Comparison of ENCODE assay signal across 33 cellular contexts in the genomic region with DNA sequence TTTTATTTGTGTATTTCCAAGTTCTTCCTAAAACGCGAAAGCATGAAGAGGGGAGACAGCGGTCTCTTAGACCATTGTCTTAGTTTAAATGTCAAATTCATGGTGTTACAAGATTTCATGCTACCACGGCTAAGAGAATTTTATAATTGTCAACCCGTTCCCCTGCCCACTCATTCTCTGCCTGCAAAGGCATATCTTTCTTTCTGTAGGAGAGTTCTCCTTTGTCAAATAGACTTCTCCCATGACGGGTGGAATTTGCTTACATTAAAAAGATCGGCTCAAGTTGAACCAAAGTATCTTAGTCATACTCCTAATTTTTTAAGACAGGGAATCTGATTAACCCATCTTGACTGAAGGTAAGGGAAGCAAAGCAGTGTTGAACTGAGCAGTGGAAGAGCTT.
DNase-seq lines count a peak whose midpoint lies in the region; ATAC-seq and TF ChIP-seq lines count a peak whose summit lies in the region.
"Had no signal": no experiment of that assay in that cellular context is flagged by ENCODE, and none has a peak within 500 bp of the region (broad histone marks: within the 10 kb centered on the region; RNA-seq: fewer than 3 reads in every experiment).

No MANE protein-coding gene starts in this region.

- peaks cover 6% of the 10 kb centered on the region for H3K9me2 ChIP-seq in GM23338 (ENCODE audit: insufficient read depth)

- no peak overlapping the region for H3K4me3 Mint-ChIP-seq in GM23338
- H3K4me3 Mint-ChIP-seq: B cell; CD14-positive monocyte; CD4-positive, alpha-beta memory T cell; CD4-positive, alpha-beta T cell; CD4-positive, CD25-positive, alpha-beta regulatory T cell; CD8-positive, alpha-beta memory T cell; CD8-positive, alpha-beta T cell had no signal

- peak overlapping the region; percentile 57; the same call in 1 of the 2 replicates for H2AFZ ChIP-seq in GM23338

- H3K27ac Mint-ChIP-seq in GM23338 = no peak overlapping the region
- H3K27ac Mint-ChIP-seq: B cell; CD14-positive monocyte; CD4-positive, alpha-beta memory T cell; CD4-positive, alpha-beta T cell; CD4-positive, CD25-positive, alpha-beta regulatory T cell; CD8-positive, alpha-beta memory T cell; CD8-positive, alpha-beta T cell had no signal

- DNase-seq in GM23338 (ENCODE audit: low spot score) (no peak), caudate nucleus (lab: John Stamatoyannopoulos, UW) (peak in 10 of 61 donors; percentile 6 to 53 (median 31)), putamen (ENCODE audit: low spot score) (peak; percentile 53), NCI-H1694 treated with DMSO at 0.1 percent for 48 hours (lab: John Stamatoyannopoulos, UW) (no peak), Kasumi-1 (lab: John Stamatoyannopoulos, UW) (no peak), islet precursor cell (no peak)
- DNase-seq: 8988T; ACHN; AML-193; BE2C; C1 segment of cervical spinal cord; Caco-2; Calu3; CD4-positive, alpha-beta memory T cell; CD4-positive, alpha-beta T cell; CD4-positive, CD25-positive, alpha-beta regulatory T cell; CD8-positive, alpha-beta memory T cell; CD8-positive, alpha-beta T cell; COR-L47; DMS 273 treated with DMSO at 0.1 percent for 48 hours; DMS153; DMS53; DMS79; DMS79 treated with DMSO at 0.1 percent for 48 hours; DND-41; EL had no signal

- H3K4me1 ChIP-seq in GM23338 (ENCODE audit: insufficient read depth) = peaks cover under 1% of the 10 kb centered on the region; the same call in 1 of the 2 replicates
- H3K4me1 ChIP-seq: A549, BE2C, BLaER1, Caco-2 had no signal

- H3K27ac ChIP-seq in GM23338 (ENCODE audit: low read depth) (no peak overlapping the region), caudate nucleus (ENCODE audit: low read depth, low read length) (peak overlapping the region; percentile 67)
- H3K27ac ChIP-seq: 22Rv1; A549; BLaER1; BLaER1 treated with 17β-estradiol and CSF1 and Interleukin-3, amounts not matched to agents 10 nM and 100 nM; C4-2B had no signal

- ATAC-seq in GM23338 = no peak
- ATAC-seq: A549; CD8-positive, alpha-beta T cell had no signal

- no peaks in the 10 kb centered on the region for H3K36me3 Mint-ChIP-seq in GM23338 (ENCODE audit: low read depth)
- H3K36me3 Mint-ChIP-seq: CD14-positive monocyte; CD4-positive, alpha-beta memory T cell; CD4-positive, CD25-positive, alpha-beta regulatory T cell; CD8-positive, alpha-beta memory T cell; CD8-positive, alpha-beta T cell had no signal

- no peak overlapping the region for H3K4me2 ChIP-seq in GM23338
- H3K4me2 ChIP-seq: A549; BLaER1; BLaER1 treated with 17β-estradiol and CSF1 and Interleukin-3, amounts not matched to agents 10 nM and 100 nM had no signal

- H3K27me3 Mint-ChIP-seq in GM23338 (ENCODE audit: insufficient read depth, low read depth, poor library complexity) = no peaks in the 10 kb centered on the region

- H4K20me1 ChIP-seq in GM23338 (replicated peaks; ENCODE audit: insufficient read depth) = no peaks in the 10 kb centered on the region
- H4K20me1 ChIP-seq: BLaER1; BLaER1 treated with 17β-estradiol and CSF1 and Interleukin-3, amounts not matched to agents 10 nM and 100 nM had no signal

- no peaks in the 10 kb centered on the region for H3K27me3 ChIP-seq in GM23338 (ENCODE audit: insufficient read depth)
- H3K27me3 ChIP-seq: BE2C; BLaER1; BLaER1 treated with 17β-estradiol and CSF1 and Interleukin-3, amounts not matched to agents 10 nM and 100 nM had no signal

- no peaks in the 10 kb centered on the region for H3K9me3 Mint-ChIP-seq in GM23338
- H3K9me3 Mint-ChIP-seq: CD14-positive monocyte; CD4-positive, alpha-beta T cell; CD8-positive, alpha-beta T cell had no signal

- H3K4me3 ChIP-seq in GM23338 = no peak overlapping the region
- H3K4me3 ChIP-seq: A549; BLaER1; BLaER1 treated with 17β-estradiol and CSF1 and Interleukin-3, amounts not matched to agents 10 nM and 100 nM had no signal

- no peaks in the 10 kb centered on the region for H3K36me3 ChIP-seq in GM23338 (ENCODE audit: insufficient read depth)
- H3K36me3 ChIP-seq: BE2C; BLaER1; BLaER1 treated with 17β-estradiol and CSF1 and Interleukin-3, amounts not matched to agents 10 nM and 100 nM had no signal

- no peaks in the 10 kb centered on the region for H3K79me2 ChIP-seq in GM23338 (replicated peaks; ENCODE audit: insufficient read depth)

- no peak for TF ChIP-seq CTCF in GM23338 (conservative IDR thresholded peaks at IDR 0.05; ENCODE audit: low read depth in 2 of 2)

- no peaks in the 10 kb centered on the region for H3F3A ChIP-seq in GM23338 (replicated peaks; ENCODE audit: low read depth)

- H3K4me1 Mint-ChIP-seq in GM23338 = no peaks in the 10 kb centered on the region; the same call in 2 of the 3 replicates
- H3K4me1 Mint-ChIP-seq: B cell; CD14-positive monocyte; CD4-positive, alpha-beta memory T cell; CD4-positive, CD25-positive, alpha-beta regulatory T cell; CD8-positive, alpha-beta memory T cell had no signal

TF ChIP-seq in GM23338, 12 proteins besides CTCF, POLR2A, EP300 and RAD21:
- no peak for TF ChIP-seq CREB1 (CRISPR knock-in tag; IDR thresholded peaks at IDR 0.05; ENCODE audit: low read depth)
TF ChIP-seq in GM23338: peak in this region for 0.
